ENCODE assay signal across 13 cellular contexts in the genomic region with DNA sequence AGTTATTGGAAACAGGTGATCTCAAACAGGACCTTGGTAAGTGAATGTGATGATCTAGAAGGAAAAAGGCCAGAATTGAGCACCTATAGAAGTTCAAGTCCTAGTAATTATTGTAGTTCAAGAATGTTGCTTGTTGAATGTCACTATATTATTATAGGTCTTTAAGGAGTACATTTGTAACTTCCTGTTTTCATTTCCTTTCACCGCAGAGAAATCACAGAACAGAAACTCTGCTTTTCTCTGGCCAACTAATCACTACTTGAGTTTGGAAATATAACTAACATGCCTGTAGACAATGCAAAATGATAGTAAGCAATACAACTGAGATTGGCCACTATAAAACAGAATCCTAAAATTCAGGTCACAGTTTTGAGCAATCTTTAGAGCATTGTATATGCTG.
A peak's percentile ranks its signal among the peaks of the same experiment; 100 is the strongest.
DNase-seq lines count a peak whose midpoint lies in the region; ATAC-seq, FAIRE-seq and TF ChIP-seq lines count a peak whose summit lies in the region.
"Had no signal": no experiment of that assay in that cellular context is flagged by ENCODE, and none has a peak within 500 bp of the region (broad histone marks: within the 10 kb centered on the region; RNA-seq: fewer than 3 reads in every experiment).

No MANE protein-coding gene starts in this region.

- H3K36me3 Mint-ChIP-seq in activated CD4-positive, alpha-beta T cell treated with anti-CD3 and anti-CD28 coated beads, Interleukin-2, amount 10 ng/mL, durations not matched to agents 24 days and 14 days (ENCODE audit: low read depth), result no peaks in the 10 kb centered on the region
- H3K36me3 Mint-ChIP-seq: activated CD8-positive, alpha-beta memory T cell treated with anti-CD3 and anti-CD28 coated beads, Interleukin-2, amount 10 ng/mL, durations not matched to agents 7 days and 5 days had no signal

- H3K27ac ChIP-seq in GM12878 (ENCODE audit: control insufficient read depth, insufficient read depth) (no peak overlapping the region), smooth muscle cell (ENCODE audit: low read depth) (no peak overlapping the region), breast epithelium (no peak overlapping the region)
- H3K27ac ChIP-seq: cardiac muscle cell, transverse colon had no signal

- H3K9ac ChIP-seq in GM12878 (ENCODE audit: control insufficient read depth, insufficient read depth, low read length) (no peak overlapping the region), smooth muscle cell (ENCODE audit: low read depth) (no peak overlapping the region)

- in situ Hi-C loops in GM12878 (cut with MboI), result no loop called here

- ATAC-seq in GM18519 (IDR thresholded peaks at IDR 0.05; ENCODE audit: low FRiP score, unreplicated experiment) (peak; percentile 98), GM21576 (IDR thresholded peaks at IDR 0.05; ENCODE audit: unreplicated experiment) (peak; percentile 96), HG03196 (IDR thresholded peaks at IDR 0.05; ENCODE audit: unreplicated experiment) (peak; percentile 90), GM12878 (peak; percentile 81)
- ATAC-seq: activated CD8-positive, alpha-beta memory T cell treated with anti-CD3 and anti-CD28 coated beads, Interleukin-2, amount 10 ng/mL, durations not matched to agents 7 days and 5 days had no signal

- H3K36me3 ChIP-seq in GM12878 (ENCODE audit: control insufficient read depth in 2 of 2, insufficient read depth in 2 of 2, low read length in 1 of 2) (no peaks in the 10 kb centered on the region), smooth muscle cell (ENCODE audit: low read depth) (no peaks in the 10 kb centered on the region), breast epithelium (no peaks in the 10 kb centered on the region)
- H3K36me3 ChIP-seq: cardiac muscle cell, HAP-1, transverse colon had no signal

- H3K4me1 Mint-ChIP-seq in activated CD4-positive, alpha-beta T cell treated with anti-CD3 and anti-CD28 coated beads, Interleukin-2, amount 10 ng/mL, durations not matched to agents 24 days and 14 days, result no peaks in the 10 kb centered on the region

- H3K9me3 ChIP-seq in GM12878 (replicated peaks; ENCODE audit: control insufficient read depth, insufficient read depth, low read length), result no peaks in the 10 kb centered on the region; the same call in 2 of the 3 replicates
- no peaks in the 10 kb centered on the region for H3K9me3 ChIP-seq in smooth muscle cell (replicated peaks; ENCODE audit: low read depth)
- no peaks in the 10 kb centered on the region for H3K9me3 ChIP-seq in breast epithelium
- H3K9me3 ChIP-seq: HAP-1, transverse colon had no signal

- H3K79me2 ChIP-seq in GM12878 (ENCODE audit: control insufficient read depth, insufficient read depth, low read length) (no peaks in the 10 kb centered on the region), smooth muscle cell (ENCODE audit: low read depth) (no peaks in the 10 kb centered on the region)

- no TSS peak for BruUV-seq in GM12878 (replicated peaks; lab: Mats Ljungman, UMichigan)

- H3K4me1 ChIP-seq in GM12878 (ENCODE audit: control insufficient read depth, insufficient read depth, low read length) (peaks cover 10% of the 10 kb centered on the region), smooth muscle cell (ENCODE audit: low read depth) (peaks cover 11% of the 10 kb centered on the region), breast epithelium (no peaks in the 10 kb centered on the region)
- H3K4me1 ChIP-seq: HAP-1, transverse colon had no signal

- no peaks in the 10 kb centered on the region for H3K27me3 Mint-ChIP-seq in activated CD4-positive, alpha-beta T cell treated with anti-CD3 and anti-CD28 coated beads, Interleukin-2, amount 10 ng/mL, durations not matched to agents 24 days and 14 days
- H3K27me3 Mint-ChIP-seq: activated CD8-positive, alpha-beta memory T cell treated with anti-CD3 and anti-CD28 coated beads, Interleukin-2, amount 10 ng/mL, durations not matched to agents 7 days and 5 days had no signal

- SMC1A ChIA-PET in GM12878 (lab: Charles Lee; ENCODE audit: uncharacterized antibody, unreplicated experiment), result no interaction called here

- POLR2A ChIA-PET in GM12878 (lab: Charles Lee), result no interaction called here

- H4K20me1 ChIP-seq in GM12878 (ENCODE audit: control insufficient read depth, insufficient read depth) (no peaks in the 10 kb centered on the region), smooth muscle cell (ENCODE audit: low read depth) (no peaks in the 10 kb centered on the region)

- H3F3A ChIP-seq in smooth muscle cell (ENCODE audit: low read depth), result no peaks in the 10 kb centered on the region

- peak; percentile 71 for FAIRE-seq in GM12878 (lab: Jason Lieb, UNC)

- WGBS in GM12878 (ENCODE audit: insufficient coverage, insufficient replicate concordance, low lambda C conversion rate, missing lambda C conversion rate), result 0% methylated on average over 1 of the region's 1 CpG
- WGBS in smooth muscle cell (ENCODE audit: low lambda C conversion rate), result 91% methylated on average over 1 of the region's 1 CpG

- intact Hi-C loops in GM12878 (cut with micrococcal nuclease; ENCODE audit: unreplicated experiment), result no loop called here
- intact Hi-C loops in activated CD4-positive, alpha-beta T cell treated with anti-CD3 and anti-CD28 coated beads, Interleukin-2, amount 10 ng/mL, durations not matched to agents 24 days and 14 days (cut with micrococcal nuclease), result no loop called here
- intact Hi-C loops in breast epithelium (cut with DNase I; ENCODE audit: low total_unique reads), result no loop called here

- TF ChIP-seq POLR2A in GM12878 (IDR thresholded peaks at IDR 0.05; ENCODE audit: low read depth, low read length), result no peak
- no peak for TF ChIP-seq POLR2A in breast epithelium (IDR thresholded peaks at IDR 0.05)

- H2AFZ ChIP-seq in GM12878 (ENCODE audit: control insufficient read depth, low read depth, low read length) (no peak overlapping the region), smooth muscle cell (ENCODE audit: low read depth) (no peak overlapping the region)

- CTCF ChIA-PET in GM12878 (lab: Yijun Ruan, JAX), result no interaction called here

- H3K4me3 ChIP-seq in GM12878, result no peak overlapping the region
- no peak overlapping the region for H3K4me3 ChIP-seq in smooth muscle cell
- no peak overlapping the region for H3K4me3 ChIP-seq in breast epithelium
- H3K4me3 ChIP-seq: cardiac muscle cell, HAP-1, transverse colon had no signal

- H3K4me2 ChIP-seq in GM12878 (ENCODE audit: control insufficient read depth, insufficient read depth), result no peak overlapping the region
- no peak overlapping the region for H3K4me2 ChIP-seq in smooth muscle cell

- no peak overlapping the region for H3K27ac Mint-ChIP-seq in activated CD4-positive, alpha-beta T cell treated with anti-CD3 and anti-CD28 coated beads, Interleukin-2, amount 10 ng/mL, durations not matched to agents 24 days and 14 days
- H3K27ac Mint-ChIP-seq: activated CD8-positive, alpha-beta memory T cell treated with anti-CD3 and anti-CD28 coated beads, Interleukin-2, amount 10 ng/mL, durations not matched to agents 7 days and 5 days had no signal

- RAD21 ChIA-PET in GM12878 (lab: Charles Lee; ENCODE audit: unreplicated experiment), result no interaction called here

- no peak overlapping the region for H3K4me3 Mint-ChIP-seq in activated CD4-positive, alpha-beta T cell treated with anti-CD3 and anti-CD28 coated beads, Interleukin-2, amount 10 ng/mL, durations not matched to agents 24 days and 14 days
- H3K4me3 Mint-ChIP-seq: activated CD8-positive, alpha-beta memory T cell treated with anti-CD3 and anti-CD28 coated beads, Interleukin-2, amount 10 ng/mL, durations not matched to agents 7 days and 5 days had no signal

- H3K27me3 ChIP-seq in GM12878 (replicated peaks in 1 of 2; ENCODE audit: control insufficient read depth in 2 of 2, insufficient read depth in 2 of 2, low read length in 1 of 2) (no peaks in the 10 kb centered on the region), smooth muscle cell (ENCODE audit: low read depth) (no peaks in the 10 kb centered on the region), breast epithelium (no peaks in the 10 kb centered on the region)
- H3K27me3 ChIP-seq: cardiac muscle cell, transverse colon had no signal

- DNase-seq in GM12878 (ENCODE audit: low read depth, low spot score), result peak; percentile 26
- no peak for DNase-seq in activated CD4-positive, alpha-beta T cell treated with anti-CD3 and anti-CD28 coated beads for 1 hour
- DNase-seq in smooth muscle cell (lab: John Stamatoyannopoulos, UW; ENCODE audit: unreplicated experiment), result no peak
- no peak for DNase-seq in activated CD4-positive, alpha-beta T cell treated with anti-CD3 and anti-CD28 coated beads, Interleukin-2, amount 10 ng/mL, durations not matched to agents 24 days and 14 days
- DNase-seq in breast epithelium (ENCODE audit: low spot score in 2 of 2), result no peak
- DNase-seq: activated CD8-positive, alpha-beta memory T cell treated with anti-CD3 and anti-CD28 coated beads, Interleukin-2, amount 10 ng/mL, durations not matched to agents 7 days and 5 days; NCI-H2029; transverse colon had no signal

- no peaks in the 10 kb centered on the region for H3K9me3 Mint-ChIP-seq in activated CD4-positive, alpha-beta T cell treated with anti-CD3 and anti-CD28 coated beads, Interleukin-2, amount 10 ng/mL, durations not matched to agents 24 days and 14 days

- no peak for TF ChIP-seq RAD21 in GM12878 (IDR thresholded peaks at IDR 0.05; ENCODE audit: insufficient read depth, low read depth, low read length)

- TF ChIP-seq CTCF in GM12878 (IDR thresholded peaks at IDR 0.05 in 2 of 3, conservative IDR thresholded peaks at IDR 0.05 in 1 of 3; ENCODE audit: control insufficient read depth in 2 of 3, extremely low read depth in 1 of 3, insufficient read depth in 1 of 3, low read depth in 3 of 3, low read length in 3 of 3) (no peak), smooth muscle cell (IDR thresholded peaks at IDR 0.05; ENCODE audit: borderline replicate concordance, insufficient read depth, poor library complexity, severe bottlenecking) (no peak), breast epithelium (IDR thresholded peaks at IDR 0.05) (no peak)

- TF ChIP-seq EP300 in GM12878 (IDR thresholded peaks at IDR 0.05; ENCODE audit: borderline replicate concordance in 1 of 2, control insufficient read depth in 1 of 2, low read depth in 2 of 2, low read length in 2 of 2), result no peak
